ENCODE assay signal across 31 cellular contexts in the genomic region with DNA sequence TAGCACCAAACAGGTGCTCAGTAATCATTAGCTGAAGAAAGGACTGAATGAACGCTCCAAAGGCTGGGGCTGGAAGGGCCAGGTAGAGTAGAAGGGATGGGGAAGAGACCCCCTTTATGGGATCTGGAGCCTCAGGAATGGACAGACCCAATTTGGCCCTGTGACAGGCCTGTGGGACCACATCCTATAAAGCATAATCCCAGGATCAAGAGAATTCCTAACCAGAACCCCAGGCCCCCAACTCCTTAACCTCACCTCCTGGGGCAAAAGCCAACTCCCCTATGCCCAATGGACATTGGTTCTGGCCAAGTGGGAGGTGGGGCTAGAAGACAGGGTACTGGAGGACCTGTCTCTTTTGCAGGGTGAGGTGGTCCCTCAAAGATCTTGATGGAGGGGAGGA. TPM values are rescaled to one million over a fixed set of nuclear protein-coding genes. Genes with fewer than 3 reads are reported as not detected.
"Had no signal": no experiment of that assay in that cellular context is flagged by ENCODE, and none has a peak within 500 bp of the region (broad histone marks: within the 10 kb centered on the region; RNA-seq: fewer than 3 reads in every experiment).

No MANE protein-coding gene starts in this region.

- H3K4me3 ChIP-seq: ascending aorta, breast epithelium, Peyer's patch, SJSA1 had no signal

- ATAC-seq: activated CD8-positive, alpha-beta T cell treated with anti-CD3 and anti-CD28 coated beads for 36 hours; activated T-cell treated with anti-CD3 and anti-CD28 coated beads, Interleukin-2, amount 50 U/mL, for 72 hours; activated T-helper 17 cell treated with anti-CD3 and anti-CD28 coated beads, Interleukin-2, amount 50 U/mL, for 72 hours; PC-3 had no signal

- H3K9me3 Mint-ChIP-seq: activated CD4-positive, alpha-beta T cell treated with anti-CD3 and anti-CD28 coated beads, Interleukin-2, amount 10 ng/mL, durations not matched to agents 24 days and 14 days; activated CD8-positive, alpha-beta T cell treated with anti-CD3 and anti-CD28 coated beads for 36 hours; activated naive CD8-positive, alpha-beta T cell treated with anti-CD3 and anti-CD28 coated beads, Interleukin-2, amount 10 ng/mL, durations not matched to agents 7 days and 5 days; activated T-cell treated with anti-CD3 and anti-CD28 coated beads, Interleukin-2, amount 50 U/mL, for 72 hours; activated T-helper 17 cell treated with anti-CD3 and anti-CD28 coated beads, Interleukin-2, amount 50 U/mL, for 72 hours had no signal

- DNase-seq: activated CD4-positive, alpha-beta T cell treated with anti-CD3 and anti-CD28 coated beads, Interleukin-2, amount 10 ng/mL, durations not matched to agents 24 days and 14 days; activated CD4-positive, alpha-beta T cell treated with anti-CD3 and anti-CD28 coated beads, Interleukin-2, amount 50 U/mL, for 4 hours; activated CD8-positive, alpha-beta T cell treated with anti-CD3 and anti-CD28 coated beads for 36 hours; activated effector memory CD4-positive, alpha-beta T cell treated with anti-CD3 and anti-CD28 coated beads, Interleukin-2, amount 50 U/mL, for 16 hours; activated naive CD4-positive, alpha-beta T cell; activated naive CD4-positive, alpha-beta T cell treated with anti-CD3 and anti-CD28 coated beads, Interleukin-2, amount 50 U/mL, for 16 hours; activated naive CD8-positive, alpha-beta T cell treated with anti-CD3 and anti-CD28 coated beads, Interleukin-2, amount 10 ng/mL, durations not matched to agents 7 days and 5 days; activated T-cell treated with anti-CD3 and anti-CD28 coated beads, Interleukin-2, amount 50 U/mL, for 1 hour; activated T-cell treated with anti-CD3 and anti-CD28 coated beads, Interleukin-2, amount 50 U/mL, for 72 hours; amygdala; NCI-H1105; NCI-H1417 treated with DMSO at 0.1 percent for 48 hours; NCI-H187 treated with DMSO at 0.1 percent for 48 hours; NCI-H2081; NCI-H2171 treated with DMSO at 0.1 percent for 48 hours; NCI-H226; NCI-H524 treated with DMSO at 0.1 percent for 48 hours; PC-3; Peyer's patch; SHP77 treated with DMSO at 0.1 percent for 48 hours; SK-N-SH; T-helper 1 cell; T1000 had no signal

- H3K4me2 ChIP-seq: SK-N-SH had no signal

- H3K36me3 ChIP-seq: ascending aorta, breast epithelium, Peyer's patch, SJSA1 had no signal

- H3K4me1 ChIP-seq: ascending aorta, breast epithelium, SJSA1 had no signal

- H3K9me3 ChIP-seq: ascending aorta, breast epithelium, Peyer's patch, SJSA1, SK-N-SH had no signal

- H3K9ac ChIP-seq: SK-N-SH had no signal

- H3K27me3 ChIP-seq: ascending aorta had no signal

- H3K36me3 Mint-ChIP-seq: activated naive CD8-positive, alpha-beta T cell treated with anti-CD3 and anti-CD28 coated beads, Interleukin-2, amount 10 ng/mL, durations not matched to agents 7 days and 5 days had no signal

- H3K27ac ChIP-seq: ascending aorta, breast epithelium, Peyer's patch, SJSA1 had no signal

- H3K27ac Mint-ChIP-seq: activated CD4-positive, alpha-beta T cell treated with anti-CD3 and anti-CD28 coated beads, Interleukin-2, amount 10 ng/mL, durations not matched to agents 24 days and 14 days; activated CD8-positive, alpha-beta T cell treated with anti-CD3 and anti-CD28 coated beads for 36 hours; activated naive CD8-positive, alpha-beta T cell treated with anti-CD3 and anti-CD28 coated beads, Interleukin-2, amount 10 ng/mL, durations not matched to agents 7 days and 5 days; activated T-cell treated with anti-CD3 and anti-CD28 coated beads, Interleukin-2, amount 50 U/mL, for 72 hours; activated T-helper 17 cell treated with anti-CD3 and anti-CD28 coated beads, Interleukin-2, amount 50 U/mL, for 72 hours had no signal

- H3K4me3 Mint-ChIP-seq: activated CD4-positive, alpha-beta T cell treated with anti-CD3 and anti-CD28 coated beads, Interleukin-2, amount 10 ng/mL, durations not matched to agents 24 days and 14 days; activated CD8-positive, alpha-beta T cell treated with anti-CD3 and anti-CD28 coated beads for 36 hours; activated naive CD8-positive, alpha-beta T cell treated with anti-CD3 and anti-CD28 coated beads, Interleukin-2, amount 10 ng/mL, durations not matched to agents 7 days and 5 days had no signal

RNA-seq across cellular contexts. Expression of a gene that starts 9.2 kb away (rescaled TPM):
- total RNA-seq: ascending aorta, breast epithelium had no signal

RNA-seq across cellular contexts. Expression of a gene that starts 10.1 kb away (rescaled TPM):
- total RNA-seq: activated CD8-positive, alpha-beta memory T cell treated with anti-CD3 and anti-CD28 coated beads for 36 hours; activated naive CD8-positive, alpha-beta T cell treated with anti-CD3 and anti-CD28 coated beads, Interleukin-2, amount 10 ng/mL, durations not matched to agents 7 days and 5 days; activated T-helper 17 cell treated with anti-CD3 and anti-CD28 coated beads, Interleukin-2, amount 50 U/mL, for 72 hours; ascending aorta; M059J; NCI-H460; PC-3; Peyer's patch; SJSA1; T-helper 2 cell treated with Interferon-gamma antibody and Interleukin-4, amounts not matched to agents 100 ng/mL and 5 ng/mL, for 36 hours had no signal

RNA-seq across cellular contexts. Expression of a gene that starts 42.6 kb away (rescaled TPM):
- total RNA-seq: activated CD4-positive, alpha-beta T cell treated with anti-CD3 and anti-CD28 coated beads, Interleukin-2, amount 10 ng/mL, durations not matched to agents 24 days and 14 days; activated naive CD8-positive, alpha-beta T cell treated with anti-CD3 and anti-CD28 coated beads, Interleukin-2, amount 10 ng/mL, durations not matched to agents 7 days and 5 days; PC-3 had no signal
- polyA plus RNA-seq: SK-N-SH had no signal
